In the genomic region with DNA sequence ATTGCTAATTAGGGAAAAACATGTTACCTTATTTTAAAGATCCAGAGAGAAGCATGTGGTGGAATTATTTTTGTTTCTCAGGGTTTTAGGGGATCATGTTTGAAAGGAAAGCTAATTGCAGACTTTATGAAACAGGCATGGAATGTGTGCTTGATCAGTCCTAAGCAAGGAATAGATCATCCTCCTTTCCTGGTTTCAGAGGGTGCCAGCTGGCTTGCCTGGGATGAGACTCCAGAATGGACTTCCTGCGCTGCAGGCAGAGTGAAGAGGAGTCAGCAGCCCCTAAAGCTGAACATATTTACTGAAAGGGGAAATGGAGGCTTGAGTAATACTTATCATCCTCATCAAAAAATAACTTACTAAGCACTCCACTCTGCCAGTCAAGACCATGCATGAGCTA, we compare ENCODE assay signal across 27 cellular contexts. TPM values are rescaled to one million over a fixed set of nuclear protein-coding genes. Genes with fewer than 3 reads are reported as not detected.
"Had no signal": no experiment of that assay in that cellular context is flagged by ENCODE, and none has a peak within 500 bp of the region (broad histone marks: within the 10 kb centered on the region; RNA-seq: fewer than 3 reads in every experiment).

No MANE protein-coding gene starts in this region.

- H3K9me3 Mint-ChIP-seq: activated naive CD4-positive, alpha-beta T cell treated with anti-CD3 and anti-CD28 coated beads, Interleukin-2, amount 50 U/mL, for 72 hours; activated naive CD8-positive, alpha-beta T cell treated with anti-CD3 and anti-CD28 coated beads, Interleukin-2, amount 50 U/mL, for 24 hours; activated T-cell treated with anti-CD3 and anti-CD28 coated beads, Interleukin-2, amount 50 U/mL, for 24 hours; activated T-helper 1 cell treated with anti-CD3 and anti-CD28 coated beads, Interleukin-12 subunit alpha, Interleukin-12 subunit beta, Interleukin-2, Interleukin-4 antibody, amounts not matched to agents 30 ng/mL and 10 ng/mL and 1 ng/mL, durations not matched to agents 14 hours and 24 hours and 36 hours had no signal

- H3K4me3 Mint-ChIP-seq: activated CD8-positive, alpha-beta T cell treated with anti-CD3 and anti-CD28 coated beads, Interleukin-2, amount 10 ng/mL, durations not matched to agents 7 days and 5 days; activated naive CD8-positive, alpha-beta T cell treated with anti-CD3 and anti-CD28 coated beads, Interleukin-2, amount 50 U/mL, for 24 hours; activated T-cell treated with anti-CD3 and anti-CD28 coated beads, Interleukin-2, amount 50 U/mL, for 24 hours; activated T-helper 1 cell treated with anti-CD3 and anti-CD28 coated beads, Interleukin-12 subunit alpha, Interleukin-12 subunit beta, Interleukin-2, Interleukin-4 antibody, amounts not matched to agents 30 ng/mL and 10 ng/mL and 1 ng/mL, durations not matched to agents 14 hours and 24 hours and 36 hours had no signal

- H3K27me3 ChIP-seq: SJCRH30 had no signal

- ATAC-seq: activated CD8-positive, alpha-beta T cell treated with anti-CD3 and anti-CD28 coated beads, Interleukin-2, amount 10 ng/mL, durations not matched to agents 7 days and 5 days; activated naive CD4-positive, alpha-beta T cell treated with anti-CD3 and anti-CD28 coated beads, Interleukin-2, amount 50 U/mL, for 72 hours; activated naive CD8-positive, alpha-beta T cell treated with anti-CD3 and anti-CD28 coated beads, Interleukin-2, amount 50 U/mL, for 24 hours had no signal

- H3K36me3 Mint-ChIP-seq: activated naive CD4-positive, alpha-beta T cell treated with anti-CD3 and anti-CD28 coated beads, Interleukin-2, amount 50 U/mL, for 72 hours had no signal

- H3K27ac ChIP-seq: RWPE1, SJCRH30, VCaP had no signal

- H3K36me3 ChIP-seq: SJCRH30 had no signal

- H3K4me3 ChIP-seq: SJCRH30 had no signal

- H3K4me1 ChIP-seq: SJCRH30 had no signal

- H3K27ac Mint-ChIP-seq: activated CD8-positive, alpha-beta T cell treated with anti-CD3 and anti-CD28 coated beads, Interleukin-2, amount 10 ng/mL, durations not matched to agents 7 days and 5 days; activated naive CD4-positive, alpha-beta T cell treated with anti-CD3 and anti-CD28 coated beads, Interleukin-2, amount 50 U/mL, for 72 hours; activated naive CD8-positive, alpha-beta T cell treated with anti-CD3 and anti-CD28 coated beads, Interleukin-2, amount 50 U/mL, for 24 hours; activated T-cell treated with anti-CD3 and anti-CD28 coated beads, Interleukin-2, amount 50 U/mL, for 24 hours; activated T-helper 1 cell treated with anti-CD3 and anti-CD28 coated beads, Interleukin-12 subunit alpha, Interleukin-12 subunit beta, Interleukin-2, Interleukin-4 antibody, amounts not matched to agents 30 ng/mL and 10 ng/mL and 1 ng/mL, durations not matched to agents 14 hours and 24 hours and 36 hours had no signal

- H3K9me3 ChIP-seq: SJCRH30 had no signal

- H3K4me1 Mint-ChIP-seq: activated naive CD8-positive, alpha-beta T cell treated with anti-CD3 and anti-CD28 coated beads, Interleukin-2, amount 50 U/mL, for 24 hours had no signal

- DNase-seq: activated CD4-positive, alpha-beta T cell treated with anti-CD3 and anti-CD28 coated beads for 48 hours; activated CD4-positive, alpha-beta T cell treated with anti-CD3 and anti-CD28 coated beads, Interleukin-2, amount 50 U/mL, for 4 hours; activated CD8-positive, alpha-beta T cell treated with anti-CD3 and anti-CD28 coated beads, Interleukin-2, amount 10 ng/mL, durations not matched to agents 7 days and 5 days; activated effector memory CD4-positive, alpha-beta T cell treated with anti-CD3 and anti-CD28 coated beads, Interleukin-2, amount 50 U/mL, for 16 hours; activated naive CD4-positive, alpha-beta T cell treated with Interleukin-2 at 50 U/mL for 16 hours; activated naive CD8-positive, alpha-beta T cell treated with anti-CD3 and anti-CD28 coated beads, Interleukin-2, amount 50 U/mL, for 24 hours; activated T-cell treated with anti-CD3 and anti-CD28 coated beads, Interleukin-2, amount 50 U/mL, for 24 hours; amygdala; Kasumi-1; KBM-7; NCI-H1048; NCI-H1417; NCI-H1694 treated with DMSO at 0.1 percent for 48 hours; NCI-H2029 treated with DMSO at 0.1 percent for 48 hours; NCI-H345; NCI-H510A; NCI-H526 treated with DMSO at 0.1 percent for 48 hours; NCI-H82; Right ventricle myocardium superior; SJCRH30; T-helper 2 cell; T1000 had no signal

RNA-seq across cellular contexts. Expression of a gene that starts 13.3 kb away (rescaled TPM):
- total RNA-seq: activated CD8-positive, alpha-beta T cell treated with anti-CD3 and anti-CD28 coated beads, Interleukin-2, amount 10 ng/mL, durations not matched to agents 7 days and 5 days; activated naive CD4-positive, alpha-beta T cell treated with anti-CD3 and anti-CD28 coated beads, Interleukin-2, amount 50 U/mL, for 72 hours; activated T-helper 1 cell treated with anti-CD3 and anti-CD28 coated beads, Interleukin-12 subunit alpha, Interleukin-12 subunit beta, Interleukin-2, Interleukin-4 antibody, amounts not matched to agents 30 ng/mL and 10 ng/mL and 1 ng/mL, durations not matched to agents 14 hours and 24 hours and 36 hours had no signal

RNA-seq across cellular contexts. Expression of a gene that starts 55.8 kb away (rescaled TPM):
- total RNA-seq: activated CD8-positive, alpha-beta T cell treated with anti-CD3 and anti-CD28 coated beads, Interleukin-2, amount 10 ng/mL, durations not matched to agents 7 days and 5 days; activated naive CD4-positive, alpha-beta T cell treated with anti-CD3 and anti-CD28 coated beads, Interleukin-2, amount 50 U/mL, for 72 hours; activated T-helper 1 cell treated with anti-CD3 and anti-CD28 coated beads, Interleukin-12 subunit alpha, Interleukin-12 subunit beta, Interleukin-2, Interleukin-4 antibody, amounts not matched to agents 30 ng/mL and 10 ng/mL and 1 ng/mL, durations not matched to agents 14 hours and 24 hours and 36 hours; cardiac septum; Right ventricle myocardium superior; SJCRH30 had no signal
